30 cellular contexts compared by ENCODE assay signal in genomic region chr5:120035181-120035580, GRCh38.
"Had no signal": no experiment of that assay in that cellular context is flagged by ENCODE, and none has a peak within 500 bp of the region (broad histone marks: within the 10 kb centered on the region; RNA-seq: fewer than 3 reads in every experiment).

No MANE protein-coding gene starts in this region.

- H3K36me3 ChIP-seq: ascending aorta, cardiac muscle cell had no signal

- FAIRE-seq: bronchial epithelial cell, TTC549 had no signal

- ATAC-seq: activated CD8-positive, alpha-beta T cell treated with anti-CD3 and anti-CD28 coated beads for 36 hours; activated naive CD8-positive, alpha-beta T cell treated with anti-CD3 and anti-CD28 coated beads, Interleukin-2, amount 50 U/mL, for 24 hours; activated T-cell treated with anti-CD3 and anti-CD28 coated beads, Interleukin-2, amount 50 U/mL, for 4 hours; activated T-cell treated with anti-CD3 and anti-CD28 coated beads, Interleukin-2, amount 50 U/mL, for 72 hours; activated T-helper 17 cell treated with anti-CD3 and anti-CD28 coated beads, Interleukin-2, amount 50 U/mL, for 72 hours had no signal

- H3K4me1 ChIP-seq: ascending aorta had no signal

- H3K27ac ChIP-seq: ascending aorta, cardiac muscle cell had no signal

- H3K27me3 ChIP-seq: ascending aorta, cardiac muscle cell had no signal

- H3K9me3 ChIP-seq: ascending aorta had no signal

- H3K4me3 ChIP-seq: ascending aorta, cardiac muscle cell had no signal

- DNase-seq: activated B cell treated with CpG ODN at 0.5 μM for 24 hours; activated CD4-positive, alpha-beta memory T cell treated with anti-CD3 and anti-CD28 coated beads for 36 hours; activated CD4-positive, alpha-beta T cell treated with anti-CD3 and anti-CD28 coated beads for 4 hours; activated CD4-positive, alpha-beta T cell treated with anti-CD3 and anti-CD28 coated beads, Interleukin-2, amount 10 ng/mL, durations not matched to agents 24 days and 14 days; activated CD4-positive, alpha-beta T cell treated with anti-CD3 and anti-CD28 coated beads, Interleukin-2, amount 50 U/mL, for 1 hour; activated CD4-positive, alpha-beta T cell treated with anti-CD3 and anti-CD28 coated beads, Interleukin-2, amount 50 U/mL, for 4 hours; activated CD4-positive, CD25-positive, alpha-beta regulatory T cell treated with anti-CD3 and anti-CD28 coated beads, Interleukin-2, amount 50 U/mL, for 72 hours; activated CD8-positive, alpha-beta memory T cell treated with anti-CD3 and anti-CD28 coated beads, Interleukin-2, amount 50 U/mL, for 4 hours; activated CD8-positive, alpha-beta T cell treated with anti-CD3 and anti-CD28 coated beads for 36 hours; activated effector memory CD4-positive, alpha-beta T cell treated with anti-CD3 and anti-CD28 coated beads, Interleukin-2, amount 50 U/mL, for 16 hours; activated gamma-delta T cell treated with Interleukin-2 at 50 U/mL for 16 hours; activated naive CD4-positive, alpha-beta T cell; activated naive CD4-positive, alpha-beta T cell treated with anti-CD3 and anti-CD28 coated beads for 36 hours; activated naive CD8-positive, alpha-beta T cell treated with anti-CD3 and anti-CD28 coated beads, Interleukin-2, amount 10 ng/mL, durations not matched to agents 7 days and 5 days; activated naive CD8-positive, alpha-beta T cell treated with anti-CD3 and anti-CD28 coated beads, Interleukin-2, amount 50 U/mL, for 24 hours; activated T-cell treated with anti-CD3 and anti-CD28 coated beads for 4 hours; activated T-cell treated with anti-CD3 and anti-CD28 coated beads, Interleukin-2, amount 50 U/mL, for 1 hour; activated T-cell treated with anti-CD3 and anti-CD28 coated beads, Interleukin-2, amount 50 U/mL, for 4 hours; activated T-cell treated with anti-CD3 and anti-CD28 coated beads, Interleukin-2, amount 50 U/mL, for 72 hours; amygdala; anterior cingulate cortex; caudate nucleus; cerebellar nuclear complex; T-helper 2 cell; T-helper 9 cell had no signal
